ENCODE assay signal across 1 cellular context in genomic region chr19:10695401-10696398, GRCh38.
TF ChIP-seq lines count a peak whose summit lies in the region.

No MANE protein-coding gene starts in this region.

TF ChIP-seq in HepG2, 621 proteins besides CTCF, POLR2A, EP300 and RAD21 (continued from another document and continues in another):
- peak; percentile 72; the same call in 1 of the 2 replicates for TF ChIP-seq ZNF205 (CRISPR knock-in tag; IDR thresholded peaks at IDR 0.05)
- TF ChIP-seq FOXA3 (CRISPR knock-in tag; IDR thresholded peaks at IDR 0.05): peak; percentile 66; the same call in 1 of the 2 replicates
- peak; percentile 94 for TF ChIP-seq ZMAT3 (CRISPR knock-in tag; conservative IDR thresholded peaks at IDR 0.05)
- peak; percentile 97 for TF ChIP-seq STAT5B (CRISPR knock-in tag; IDR thresholded peaks at IDR 0.05)
- peak; percentile 97; the same call in 1 of the 2 replicates for TF ChIP-seq TRAFD1 (CRISPR knock-in tag; IDR thresholded peaks at IDR 0.05; ENCODE audit: borderline replicate concordance)
- TF ChIP-seq ZNF367 (CRISPR knock-in tag; IDR thresholded peaks at IDR 0.05; ENCODE audit: borderline replicate concordance): peak; percentile 79; the same call in 1 of the 2 replicates
- no peak for TF ChIP-seq PLSCR1 (CRISPR knock-in tag; IDR thresholded peaks at IDR 0.05; ENCODE audit: borderline replicate concordance)
- peak; percentile 74 for TF ChIP-seq FOXO1 (CRISPR knock-in tag; IDR thresholded peaks at IDR 0.05)
- TF ChIP-seq ZNF530 (CRISPR knock-in tag; IDR thresholded peaks at IDR 0.05; ENCODE audit: low read depth): peak; percentile 86
- no peak for TF ChIP-seq ZMYM3 (CRISPR knock-in tag; IDR thresholded peaks at IDR 0.05)
- TF ChIP-seq ZFP62 (CRISPR knock-in tag; IDR thresholded peaks at IDR 0.05): no peak
- no peak for TF ChIP-seq ZBTB39 (CRISPR knock-in tag; IDR thresholded peaks at IDR 0.05)
- peak; percentile 91 for TF ChIP-seq MEF2D (CRISPR knock-in tag; IDR thresholded peaks at IDR 0.05)
- no peak for TF ChIP-seq CHD4 (IDR thresholded peaks at IDR 0.05; ENCODE audit: borderline replicate concordance, low read length)
- TF ChIP-seq AGO1 (IDR thresholded peaks at IDR 0.05; ENCODE audit: low read depth, low read length, poor library complexity, severe bottlenecking): peak; percentile 89
- peak; percentile 94 for TF ChIP-seq ZNF331 (CRISPR knock-in tag; IDR thresholded peaks at IDR 0.05)
- peak; percentile 80 for TF ChIP-seq ZBTB43 (CRISPR knock-in tag; conservative IDR thresholded peaks at IDR 0.05)
- TF ChIP-seq FOXK2 (IDR thresholded peaks at IDR 0.05): no peak
- peak; percentile 81 for TF ChIP-seq PPARG (CRISPR knock-in tag; conservative IDR thresholded peaks at IDR 0.05)
- TF ChIP-seq HOXA9 (CRISPR knock-in tag; IDR thresholded peaks at IDR 0.05; ENCODE audit: borderline replicate concordance): no peak
- TF ChIP-seq ATF2 (CRISPR knock-in tag; IDR thresholded peaks at IDR 0.05): peak; percentile 90
- peak; percentile 86; the same call in 1 of the 2 replicates for TF ChIP-seq TMF1 (CRISPR knock-in tag; IDR thresholded peaks at IDR 0.05; ENCODE audit: low read depth)
- peak; percentile 96 for TF ChIP-seq MXD3 (CRISPR knock-in tag; IDR thresholded peaks at IDR 0.05)
- TF ChIP-seq ARID2 (CRISPR knock-in tag; IDR thresholded peaks at IDR 0.05; ENCODE audit: borderline replicate concordance): peak; percentile 73; the same call in 1 of the 2 replicates
- TF ChIP-seq SIX4 (CRISPR knock-in tag; IDR thresholded peaks at IDR 0.05): peak; percentile 67
- TF ChIP-seq PRMT3 (CRISPR knock-in tag; IDR thresholded peaks at IDR 0.05; ENCODE audit: borderline replicate concordance, low read depth): peak; percentile 95; the same call in 1 of the 2 replicates
- no peak for TF ChIP-seq DPF2 (CRISPR knock-in tag; IDR thresholded peaks at IDR 0.05; ENCODE audit: borderline replicate concordance, low read depth)
- TF ChIP-seq JDP2 (CRISPR knock-in tag; IDR thresholded peaks at IDR 0.05; ENCODE audit: borderline replicate concordance): no peak
- peak; percentile 95 for TF ChIP-seq ETV6 (CRISPR knock-in tag; conservative IDR thresholded peaks at IDR 0.05)
- peak; percentile 67 for TF ChIP-seq ZNF7 (CRISPR knock-in tag; IDR thresholded peaks at IDR 0.05)
- peak; percentile 90 for TF ChIP-seq ZNF451 (CRISPR knock-in tag; IDR thresholded peaks at IDR 0.05)
- TF ChIP-seq THAP9 (CRISPR knock-in tag; IDR thresholded peaks at IDR 0.05; ENCODE audit: borderline replicate concordance): peak; percentile 71; the same call in 1 of the 2 replicates
- TF ChIP-seq ZNF263 (CRISPR knock-in tag; IDR thresholded peaks at IDR 0.05): peak; percentile 55; the same call in 1 of the 2 replicates
- TF ChIP-seq HMGXB3 (CRISPR knock-in tag; IDR thresholded peaks at IDR 0.05; ENCODE audit: borderline replicate concordance): peak; percentile 94; the same call in 1 of the 2 replicates
- TF ChIP-seq DNMT1 (CRISPR knock-in tag; IDR thresholded peaks at IDR 0.05): no peak
- TF ChIP-seq, protein P1, sequence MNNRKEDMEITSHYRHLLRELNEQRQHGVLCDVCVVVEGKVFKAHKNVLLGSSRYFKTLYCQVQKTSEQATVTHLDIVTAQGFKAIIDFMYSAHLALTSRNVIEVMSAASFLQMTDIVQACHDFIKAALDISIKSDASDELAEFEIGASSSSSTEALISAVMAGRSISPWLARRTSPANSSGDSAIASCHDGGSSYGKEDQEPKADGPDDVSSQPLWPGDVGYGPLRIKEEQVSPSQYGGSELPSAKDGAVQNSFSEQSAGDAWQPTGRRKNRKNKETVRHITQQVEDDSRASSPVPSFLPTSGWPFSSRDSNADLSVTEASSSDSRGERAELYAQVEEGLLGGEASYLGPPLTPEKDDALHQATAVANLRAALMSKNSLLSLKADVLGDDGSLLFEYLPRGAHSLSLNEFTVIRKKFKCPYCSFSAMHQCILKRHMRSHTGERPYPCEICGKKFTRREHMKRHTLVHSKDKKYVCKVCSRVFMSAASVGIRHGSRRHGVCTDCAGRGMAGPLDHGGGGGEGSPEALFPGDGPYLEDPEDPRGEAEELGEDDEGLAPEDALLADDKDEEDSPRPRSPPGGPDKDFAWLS (CRISPR knock-in tag; IDR thresholded peaks at IDR 0.05; ENCODE audit: borderline replicate concordance): no peak
- TF ChIP-seq ZNF326 (CRISPR knock-in tag; IDR thresholded peaks at IDR 0.05; ENCODE audit: borderline replicate concordance): peak; percentile 64; the same call in 1 of the 2 replicates
- TF ChIP-seq TFAP4 (IDR thresholded peaks at IDR 0.05; ENCODE audit: borderline replicate concordance, low read depth): no peak
- TF ChIP-seq, protein P2, sequence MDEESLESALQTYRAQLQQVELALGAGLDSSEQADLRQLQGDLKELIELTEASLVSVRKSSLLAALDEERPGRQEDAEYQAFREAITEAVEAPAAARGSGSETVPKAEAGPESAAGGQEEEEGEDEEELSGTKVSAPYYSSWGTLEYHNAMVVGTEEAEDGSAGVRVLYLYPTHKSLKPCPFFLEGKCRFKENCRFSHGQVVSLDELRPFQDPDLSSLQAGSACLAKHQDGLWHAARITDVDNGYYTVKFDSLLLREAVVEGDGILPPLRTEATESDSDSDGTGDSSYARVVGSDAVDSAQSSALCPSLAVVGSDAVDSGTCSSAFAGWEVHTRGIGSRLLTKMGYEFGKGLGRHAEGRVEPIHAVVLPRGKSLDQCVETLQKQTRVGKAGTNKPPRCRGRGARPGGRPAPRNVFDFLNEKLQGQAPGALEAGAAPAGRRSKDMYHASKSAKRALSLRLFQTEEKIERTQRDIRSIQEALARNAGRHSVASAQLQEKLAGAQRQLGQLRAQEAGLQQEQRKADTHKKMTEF (CRISPR knock-in tag; IDR thresholded peaks at IDR 0.05): peak; percentile 61; the same call in 1 of the 2 replicates
- TF ChIP-seq NFE2 (CRISPR knock-in tag; IDR thresholded peaks at IDR 0.05): peak; percentile 33; the same call in 1 of the 2 replicates
- peak; percentile 48; the same call in 1 of the 2 replicates for TF ChIP-seq ZNF747 (CRISPR knock-in tag; IDR thresholded peaks at IDR 0.05; ENCODE audit: borderline replicate concordance)
- TF ChIP-seq IRX3 (CRISPR knock-in tag; IDR thresholded peaks at IDR 0.05; ENCODE audit: borderline replicate concordance, low read depth): peak; percentile 95; the same call in 1 of the 2 replicates
